In the genomic region with DNA sequence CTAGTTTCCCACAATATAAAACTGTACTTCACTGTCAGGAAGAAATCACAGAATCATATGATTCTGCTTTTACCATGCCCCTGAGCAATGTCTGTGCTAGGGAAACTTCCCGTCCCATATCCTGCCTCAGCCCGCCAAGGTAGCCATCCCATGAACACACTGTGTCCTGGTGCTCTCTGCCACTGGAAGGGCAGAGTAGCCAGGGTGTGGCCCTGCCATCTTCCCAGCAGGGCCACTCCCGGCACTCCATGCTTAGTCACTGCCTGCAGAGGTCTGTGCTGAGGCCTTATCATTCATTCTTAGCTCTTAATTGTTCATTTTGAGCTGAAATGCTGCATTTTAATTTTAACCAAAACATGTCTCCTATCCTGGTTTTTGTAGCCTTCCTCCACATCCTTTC, we compare ENCODE assay signal across 9 cellular contexts. TPM values are rescaled to one million over a fixed set of nuclear protein-coding genes. Genes with fewer than 3 reads are reported as not detected.
DNase-seq lines count a peak whose midpoint lies in the region; ATAC-seq and TF ChIP-seq lines count a peak whose summit lies in the region.
"Had no signal": no experiment of that assay in that cellular context is flagged by ENCODE, and none has a peak within 500 bp of the region (broad histone marks: within the 10 kb centered on the region; RNA-seq: fewer than 3 reads in every experiment).

No MANE protein-coding gene starts in this region.

- no peak for ATAC-seq in GM19452 (IDR thresholded peaks at IDR 0.05; ENCODE audit: unreplicated experiment)

- peak; percentile 3 for DNase-seq in GM04504 (ENCODE audit: low read depth)
- peak; percentile 41 for DNase-seq in RWPE1 (ENCODE audit: low spot score)
- peak; percentile 54 for DNase-seq in epithelial cell of esophagus (ENCODE audit: low read depth)
- no peak for DNase-seq in NOMO-1 treated with dmso at 0.1 percent for 144 hours (lab: John Stamatoyannopoulos, UW; ENCODE audit: unreplicated experiment)
- no peak for DNase-seq in T-helper 9 cell
- no peak for DNase-seq in occipital lobe (lab: John Stamatoyannopoulos, UW)
- DNase-seq: kidney had no signal

- H3K27me3 ChIP-seq in parathyroid adenoma (ENCODE audit: control insufficient read depth, insufficient read depth, low read length): no peaks in the 10 kb centered on the region

- TF ChIP-seq CTCF in RWPE1 (conservative IDR thresholded peaks at IDR 0.05; ENCODE audit: low read depth) (no peak), epithelial cell of esophagus (IDR thresholded peaks at IDR 0.05; ENCODE audit: insufficient read depth, low read depth, low read length, missing control alignments) (no peak), parathyroid adenoma (IDR thresholded peaks at IDR 0.05) (no peak)

- no peak overlapping the region for H3K9ac ChIP-seq in parathyroid adenoma

- H2AFZ ChIP-seq in parathyroid adenoma: no peak overlapping the region

- no peaks in the 10 kb centered on the region for H3K79me2 ChIP-seq in parathyroid adenoma

- H3K4me3 ChIP-seq in epithelial cell of esophagus (ENCODE audit: low read length) (no peak overlapping the region), parathyroid adenoma (ENCODE audit: low read depth, low read length) (no peak overlapping the region)

- H3K36me3 ChIP-seq in parathyroid adenoma (ENCODE audit: control insufficient read depth, insufficient read depth, low read length): no peaks in the 10 kb centered on the region

- H3K9me3 ChIP-seq in parathyroid adenoma (ENCODE audit: control insufficient read depth, low read length): no peaks in the 10 kb centered on the region

- H3K4me1 ChIP-seq in parathyroid adenoma: peaks cover 23% of the 10 kb centered on the region

- peak overlapping the region; percentile 83 for H3K27ac ChIP-seq in RWPE1
- peak overlapping the region; percentile 14 for H3K27ac ChIP-seq in parathyroid adenoma

- CTCF ChIA-PET in RWPE1 (lab: Yijun Ruan, JAX): interaction anchor here (0.7 to 1.0 kb wide), 4 partner anchors 10 to 273 kb away, joined by 3 to 5 read pairs (median 3); no protein-coding TSS in a partner anchor

- no peak overlapping the region for H3K4me2 ChIP-seq in parathyroid adenoma (ENCODE audit: low read length)

- POLR2A ChIA-PET in RWPE1 (lab: Yijun Ruan, JAX; ENCODE audit: low non-redundant PET): no interaction called here

RNA-seq across cellular contexts. Expression of gene AP3M1, which starts 31.8 kb away (rescaled TPM):
- total RNA-seq in occipital lobe: 40.2 TPM

RNA-seq across cellular contexts. Expression of gene ADK, which starts 32.2 kb away (rescaled TPM):
- 39.8 TPM for total RNA-seq in occipital lobe

Comparison
In these comparisons a context has a peak if more than half of its experiments do, and no peak if none do; other contexts are left out.
1. DNase-seq: peak in GM04504 (single experiment), RWPE1 (single experiment) and epithelial cell of esophagus (single experiment); none in NOMO-1 treated with dmso at 0.1 percent for 144 hours (single experiment), T-helper 9 cell (single experiment) and occipital lobe (single experiment).